Comparison of ENCODE assay signal across 14 cellular contexts in the genomic region with DNA sequence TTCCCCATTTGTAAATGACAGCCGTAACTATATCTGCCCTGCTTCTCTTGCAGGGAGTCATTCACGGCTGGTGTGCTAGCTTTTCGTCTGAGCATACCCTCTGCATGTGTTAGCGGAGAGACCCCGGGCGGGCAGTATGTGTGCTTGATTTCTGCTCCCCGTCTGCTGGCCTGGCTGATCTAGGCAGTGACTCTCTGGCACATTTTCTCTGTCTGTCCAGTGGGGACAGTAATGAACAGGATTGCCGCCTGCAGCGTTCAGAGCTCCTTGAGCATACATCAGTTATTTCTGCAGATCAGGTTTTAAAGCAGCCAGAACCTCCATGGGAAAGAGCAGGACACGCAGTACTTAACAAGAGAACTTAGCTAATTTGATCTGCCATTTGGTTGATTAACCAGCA.
A peak's percentile ranks its signal among the peaks of the same experiment; 100 is the strongest.
DNase-seq lines count a peak whose midpoint lies in the region; ATAC-seq and TF ChIP-seq lines count a peak whose summit lies in the region.
"Had no signal": no experiment of that assay in that cellular context is flagged by ENCODE, and none has a peak within 500 bp of the region (broad histone marks: within the 10 kb centered on the region; RNA-seq: fewer than 3 reads in every experiment).

No MANE protein-coding gene starts in this region.

- H3K27me3 ChIP-seq in HAP-1 (ENCODE audit: low read depth) = no peaks in the 10 kb centered on the region
- H3K27me3 ChIP-seq: transverse colon had no signal

- no peak for DNase-seq in T-helper 1 cell
- no peak for DNase-seq in neural crest cell (ENCODE audit: low read depth, low spot score)
- DNase-seq in HAP-1 (ENCODE audit: low spot score in 2 of 2) = no peak
- DNase-seq in hippocampal formation (lab: John Stamatoyannopoulos, UW) = no peak
- DNase-seq: DND-41; effector memory CD4-positive, alpha-beta T cell; kidney; NCI-H2029 treated with DMSO at 0.1 percent for 48 hours; transverse colon had no signal

- POLR2A ChIA-PET in HEK293 (lab: Yijun Ruan, JAX) = no interaction called here

- H3K4me1 Mint-ChIP-seq in T-helper 1 cell treated with Interleukin-12 subunit alpha and Interleukin-12 subunit beta and Interleukin-4 antibody, amounts not matched to agents 30 μg/mL and 1 μg/mL, for 36 hours (ENCODE audit: low read depth) = peaks cover 56% of the 10 kb centered on the region
- H3K4me1 Mint-ChIP-seq in activated naive CD8-positive, alpha-beta T cell (ENCODE audit: low read depth) = peaks cover 89% of the 10 kb centered on the region
- H3K4me1 Mint-ChIP-seq in neural crest cell = peaks cover 20% of the 10 kb centered on the region

- H3K27ac ChIP-seq in HEK293 (ENCODE audit: extremely low read depth, low read depth, low read length) = no peak overlapping the region

- H3K27ac Mint-ChIP-seq in T-helper 1 cell treated with Interleukin-12 subunit alpha and Interleukin-12 subunit beta and Interleukin-4 antibody, amounts not matched to agents 30 μg/mL and 1 μg/mL, for 36 hours = peak overlapping the region; percentile 11
- peak overlapping the region; percentile 79 for H3K27ac Mint-ChIP-seq in activated naive CD8-positive, alpha-beta T cell
- H3K27ac Mint-ChIP-seq in neural crest cell (ENCODE audit: unreplicated experiment) = no peak overlapping the region

- ATAC-seq in HG02642 (IDR thresholded peaks at IDR 0.05; ENCODE audit: poor library complexity, unreplicated experiment) = no peak

- H3K9me3 ChIP-seq in HEK293 (ENCODE audit: control insufficient read depth, insufficient read depth, low read depth, low read length) (no peaks in the 10 kb centered on the region), HAP-1 (no peaks in the 10 kb centered on the region)
- H3K9me3 ChIP-seq: transverse colon had no signal

- no peaks in the 10 kb centered on the region for H3K9me3 Mint-ChIP-seq in T-helper 1 cell treated with Interleukin-12 subunit alpha and Interleukin-12 subunit beta and Interleukin-4 antibody, amounts not matched to agents 30 μg/mL and 1 μg/mL, for 36 hours
- H3K9me3 Mint-ChIP-seq in activated naive CD8-positive, alpha-beta T cell (ENCODE audit: low read depth) = no peaks in the 10 kb centered on the region
- no peaks in the 10 kb centered on the region for H3K9me3 Mint-ChIP-seq in neural crest cell

- H3K27me3 Mint-ChIP-seq in T-helper 1 cell treated with Interleukin-12 subunit alpha and Interleukin-12 subunit beta and Interleukin-4 antibody, amounts not matched to agents 30 μg/mL and 1 μg/mL, for 36 hours (ENCODE audit: low read depth) = no peaks in the 10 kb centered on the region
- no peaks in the 10 kb centered on the region for H3K27me3 Mint-ChIP-seq in activated naive CD8-positive, alpha-beta T cell
- H3K27me3 Mint-ChIP-seq in neural crest cell (ENCODE audit: low read depth) = no peaks in the 10 kb centered on the region

- H3K36me3 ChIP-seq in HEK293 (ENCODE audit: control insufficient read depth in 2 of 2, insufficient read depth in 1 of 2, low read length in 2 of 2) = peaks cover 3 to 35% of the 10 kb centered on the region in 2 experiments; a peak in 2 of 3 replicates
- 0 out of 2 replicates have a peak, but pooled peaks cover 4% of the 10 kb centered on the region for H3K36me3 ChIP-seq in HAP-1 (replicated peaks)

- CTCF ChIA-PET in HEK293 (lab: Yijun Ruan, JAX) = interaction anchor here (1.8 kb wide), 1 partner anchor 10 kb away, joined by 9 read pairs; no protein-coding TSS in a partner anchor

- H3K4me1 ChIP-seq in HEK293 (ENCODE audit: control insufficient read depth, insufficient read depth, low read length) (no peaks in the 10 kb centered on the region), HAP-1 (peaks cover 4% of the 10 kb centered on the region)

- no peak overlapping the region for H3K4me3 Mint-ChIP-seq in T-helper 1 cell treated with Interleukin-12 subunit alpha and Interleukin-12 subunit beta and Interleukin-4 antibody, amounts not matched to agents 30 μg/mL and 1 μg/mL, for 36 hours
- no peak overlapping the region for H3K4me3 Mint-ChIP-seq in activated naive CD8-positive, alpha-beta T cell
- no peak overlapping the region for H3K4me3 Mint-ChIP-seq in neural crest cell

- TF ChIP-seq CTCF in HEK293 (tag by site-specific recombination; IDR thresholded peaks at IDR 0.05) = no peak
- peak; percentile 33 for TF ChIP-seq CTCF in neural crest cell (conservative IDR thresholded peaks at IDR 0.05)

- in situ Hi-C loops in HAP-1 (cut with MboI; ENCODE audit: low sequenced_read_pairs) = loop anchor here (25.0 kb wide), 1 partner anchor 1923 kb away; no protein-coding TSS in a partner anchor

- no peak overlapping the region for H3K4me3 ChIP-seq in HEK293 (ENCODE audit: low read depth, low read length)
- H3K4me3 ChIP-seq in HAP-1 = no peak overlapping the region
- H3K4me3 ChIP-seq: smooth muscle cell, transverse colon had no signal

- H3K36me3 Mint-ChIP-seq in T-helper 1 cell treated with Interleukin-12 subunit alpha and Interleukin-12 subunit beta and Interleukin-4 antibody, amounts not matched to agents 30 μg/mL and 1 μg/mL, for 36 hours (ENCODE audit: low read depth) = peaks cover 77% of the 10 kb centered on the region
- peaks cover 15% of the 10 kb centered on the region for H3K36me3 Mint-ChIP-seq in activated naive CD8-positive, alpha-beta T cell
- H3K36me3 Mint-ChIP-seq in neural crest cell (ENCODE audit: low read depth) = peaks cover 12% of the 10 kb centered on the region

TF ChIP-seq in HEK293, 187 proteins besides CTCF, POLR2A, EP300 and RAD21:
- TF ChIP-seq, protein P1, sequence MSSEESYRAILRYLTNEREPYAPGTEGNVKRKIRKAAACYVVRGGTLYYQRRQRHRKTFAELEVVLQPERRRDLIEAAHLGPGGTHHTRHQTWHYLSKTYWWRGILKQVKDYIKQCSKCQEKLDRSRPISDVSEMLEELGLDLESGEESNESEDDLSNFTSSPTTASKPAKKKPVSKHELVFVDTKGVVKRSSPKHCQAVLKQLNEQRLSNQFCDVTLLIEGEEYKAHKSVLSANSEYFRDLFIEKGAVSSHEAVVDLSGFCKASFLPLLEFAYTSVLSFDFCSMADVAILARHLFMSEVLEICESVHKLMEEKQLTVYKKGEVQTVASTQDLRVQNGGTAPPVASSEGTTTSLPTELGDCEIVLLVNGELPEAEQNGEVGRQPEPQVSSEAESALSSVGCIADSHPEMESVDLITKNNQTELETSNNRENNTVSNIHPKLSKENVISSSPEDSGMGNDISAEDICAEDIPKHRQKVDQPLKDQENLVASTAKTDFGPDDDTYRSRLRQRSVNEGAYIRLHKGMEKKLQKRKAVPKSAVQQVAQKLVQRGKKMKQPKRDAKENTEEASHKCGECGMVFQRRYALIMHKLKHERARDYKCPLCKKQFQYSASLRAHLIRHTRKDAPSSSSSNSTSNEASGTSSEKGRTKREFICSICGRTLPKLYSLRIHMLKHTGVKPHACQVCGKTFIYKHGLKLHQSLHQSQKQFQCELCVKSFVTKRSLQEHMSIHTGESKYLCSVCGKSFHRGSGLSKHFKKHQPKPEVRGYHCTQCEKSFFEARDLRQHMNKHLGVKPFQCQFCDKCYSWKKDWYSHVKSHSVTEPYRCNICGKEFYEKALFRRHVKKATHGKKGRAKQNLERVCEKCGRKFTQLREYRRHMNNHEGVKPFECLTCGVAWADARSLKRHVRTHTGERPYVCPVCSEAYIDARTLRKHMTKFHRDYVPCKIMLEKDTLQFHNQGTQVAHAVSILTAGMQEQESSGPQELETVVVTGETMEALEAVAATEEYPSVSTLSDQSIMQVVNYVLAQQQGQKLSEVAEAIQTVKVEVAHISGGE (tag by site-specific recombination; conservative IDR thresholded peaks at IDR 0.05; ENCODE audit: low read depth) = no peak
- TF ChIP-seq ZSCAN16 (tag by site-specific recombination; IDR thresholded peaks at IDR 0.05) (no peak), ZBTB17 (tag by site-specific recombination; IDR thresholded peaks at IDR 0.05) (no peak), MEIS1 (CRISPR knock-in tag; IDR thresholded peaks at IDR 0.05; ENCODE audit: borderline replicate concordance) (no peak), SCRT2 (tag by site-specific recombination; IDR thresholded peaks at IDR 0.05) (peak; percentile 46; the same call in 1 of the 2 replicates), ZNF830 (tag by site-specific recombination; IDR thresholded peaks at IDR 0.05; ENCODE audit: low read depth) (no peak), ZNF114 (tag by site-specific recombination; IDR thresholded peaks at IDR 0.05) (no peak), ZNF248 (tag by site-specific recombination; IDR thresholded peaks at IDR 0.05) (no peak)
